1 cellular context compared by ENCODE assay signal in the genomic region with DNA sequence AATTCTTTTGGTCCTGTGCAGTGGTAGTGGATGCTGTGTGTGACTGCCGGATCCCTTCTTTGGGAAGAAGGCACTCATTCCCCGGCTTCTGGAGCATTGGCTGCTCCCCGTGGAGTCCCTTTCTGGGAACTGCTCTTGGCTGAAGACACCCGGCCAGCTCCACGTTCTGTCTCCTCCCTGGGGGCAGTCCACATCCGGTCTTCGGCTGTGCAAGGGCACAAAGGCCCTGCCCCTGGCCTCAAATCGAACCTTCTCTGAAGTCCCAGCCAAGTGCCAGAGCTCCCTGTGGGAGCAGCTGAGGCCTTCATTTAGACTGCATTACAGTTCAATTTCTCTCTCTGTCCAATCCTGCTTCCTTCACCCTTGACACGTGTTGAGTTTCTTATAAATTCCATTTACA.
TF ChIP-seq lines count a peak whose summit lies in the region.

No MANE protein-coding gene starts in this region.

TF ChIP-seq in H1, 55 proteins besides CTCF, POLR2A, EP300 and RAD21 (continued from another document):
- no peak for TF ChIP-seq MAFK (IDR thresholded peaks at IDR 0.05; ENCODE audit: low read depth, low read length)
- TF ChIP-seq SIN3A (conservative IDR thresholded peaks at IDR 0.05 in 1 of 2, IDR thresholded peaks at IDR 0.05 in 1 of 2; ENCODE audit: low read depth in 1 of 2, low read length in 2 of 2), result no peak
- TF ChIP-seq ZNF274 (IDR thresholded peaks at IDR 0.05; ENCODE audit: borderline replicate concordance, extremely low read depth, low read length), result no peak
- no peak for TF ChIP-seq CHD2 (IDR thresholded peaks at IDR 0.05; ENCODE audit: low read length)
- no peak for TF ChIP-seq TCF12 (IDR thresholded peaks at IDR 0.05; ENCODE audit: low read depth, low read length)
- no peak for TF ChIP-seq POLR2AphosphoS5 (IDR thresholded peaks at IDR 0.05; ENCODE audit: low read depth, low read length)
- no peak for TF ChIP-seq GABPA (IDR thresholded peaks at IDR 0.05; ENCODE audit: borderline replicate concordance, insufficient read depth, low read length)
- TF ChIP-seq SP1 (IDR thresholded peaks at IDR 0.05; ENCODE audit: low read depth, low read length), result no peak
- TF ChIP-seq, protein P1, sequence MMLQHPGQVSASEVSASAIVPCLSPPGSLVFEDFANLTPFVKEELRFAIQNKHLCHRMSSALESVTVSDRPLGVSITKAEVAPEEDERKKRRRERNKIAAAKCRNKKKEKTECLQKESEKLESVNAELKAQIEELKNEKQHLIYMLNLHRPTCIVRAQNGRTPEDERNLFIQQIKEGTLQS (IDR thresholded peaks at IDR 0.05; ENCODE audit: insufficient read depth, low read depth, low read length), result no peak
- no peak for TF ChIP-seq BRCA1 (IDR thresholded peaks at IDR 0.05; ENCODE audit: low read depth, low read length)
- TF ChIP-seq NRF1 (IDR thresholded peaks at IDR 0.05; ENCODE audit: low read depth, low read length), result no peak
- TF ChIP-seq CEBPB (IDR thresholded peaks at IDR 0.05; ENCODE audit: low read depth, low read length), result no peak
- TF ChIP-seq RXRA (IDR thresholded peaks at IDR 0.05; ENCODE audit: insufficient read depth, low read depth, low read length), result no peak
